7 cellular contexts compared by ENCODE assay signal in genomic region chr11:504994-505344, GRCh38. TPM values are rescaled to one million over a fixed set of nuclear protein-coding genes. Genes with fewer than 3 reads are reported as not detected.
DNase-seq lines count a peak whose midpoint lies in the region; TF ChIP-seq lines count a peak whose summit lies in the region.
"Had no signal": no experiment of that assay in that cellular context is flagged by ENCODE, and none has a peak within 500 bp of the region (broad histone marks: within the 10 kb centered on the region; RNA-seq: fewer than 3 reads in every experiment).

No MANE protein-coding gene starts in this region.

- no peak for DNase-seq in activated CD4-positive, alpha-beta T cell treated with anti-CD3 and anti-CD28 coated beads, Interleukin-2, amount 10 ng/mL, durations not matched to agents 7 days and 5 days
- no peak for DNase-seq in activated CD4-positive, alpha-beta T cell treated with anti-CD3 and anti-CD28 coated beads, Interleukin-2, amount 50 U/mL, for 4 hours
- DNase-seq in endothelial cell (ENCODE audit: low spot score) (no peak), substantia nigra (lab: John Stamatoyannopoulos, UW) (no peak), HEK293T (ENCODE audit: extremely low spot score) (no peak), dedifferentiated amniotic fluid mesenchymal stem cell (ENCODE audit: extremely low spot score) (no peak)

- CTCF ChIA-PET in activated CD4-positive, alpha-beta T cell treated with anti-CD3 and anti-CD28 coated beads, Interleukin-2, amount 10 ng/mL, durations not matched to agents 7 days and 5 days (lab: Charles Lee): interaction anchor here (6.5 kb wide), 1 partner anchor 13 kb away, joined by 64 read pairs; no protein-coding TSS in a partner anchor
- CTCF ChIA-PET in HEK293T (lab: Yijun Ruan, JAX): interaction anchor here (1.1 kb wide), 1 partner anchor 57 kb away, joined by 3 read pairs; no protein-coding TSS in a partner anchor

- peak overlapping the region; percentile 100 for H3K27ac ChIP-seq in substantia nigra (ENCODE audit: low read depth, low read length, poor library complexity, severe bottlenecking)
- H3K27ac ChIP-seq: SJSA1 had no signal

- H3K4me1 Mint-ChIP-seq in activated CD4-positive, alpha-beta T cell treated with anti-CD3 and anti-CD28 coated beads, Interleukin-2, amount 10 ng/mL, durations not matched to agents 7 days and 5 days: peaks cover 29% of the 10 kb centered on the region
- peaks cover 14% of the 10 kb centered on the region for H3K4me1 Mint-ChIP-seq in endothelial cell (ENCODE audit: unreplicated experiment)

- H3K36me3 Mint-ChIP-seq in activated CD4-positive, alpha-beta T cell treated with anti-CD3 and anti-CD28 coated beads, Interleukin-2, amount 10 ng/mL, durations not matched to agents 7 days and 5 days (ENCODE audit: low read depth): peaks cover 14% of the 10 kb centered on the region
- H3K36me3 Mint-ChIP-seq in endothelial cell (ENCODE audit: low read depth, unreplicated experiment): peaks cover 4% of the 10 kb centered on the region

- H3K27me3 Mint-ChIP-seq in activated CD4-positive, alpha-beta T cell treated with anti-CD3 and anti-CD28 coated beads, Interleukin-2, amount 10 ng/mL, durations not matched to agents 7 days and 5 days: no peaks in the 10 kb centered on the region
- peaks cover 9% of the 10 kb centered on the region for H3K27me3 Mint-ChIP-seq in endothelial cell (ENCODE audit: unreplicated experiment)

- TF ChIP-seq CTCF in endothelial cell (IDR thresholded peaks at IDR 0.05; ENCODE audit: unreplicated experiment): no peak

- H3K27ac Mint-ChIP-seq in activated CD4-positive, alpha-beta T cell treated with anti-CD3 and anti-CD28 coated beads, Interleukin-2, amount 10 ng/mL, durations not matched to agents 7 days and 5 days: peak overlapping the region; percentile 98
- H3K27ac Mint-ChIP-seq in endothelial cell (ENCODE audit: unreplicated experiment): no peak overlapping the region

- POLR2A ChIA-PET in activated CD4-positive, alpha-beta T cell treated with anti-CD3 and anti-CD28 coated beads, Interleukin-2, amount 10 ng/mL, durations not matched to agents 7 days and 5 days (lab: Charles Lee): no interaction called here
- POLR2A ChIA-PET in HEK293T (lab: Yijun Ruan, JAX): interaction anchor here (2.1 kb wide), 1 partner anchor 11 kb away, joined by 12 read pairs; no protein-coding TSS in a partner anchor

- peak overlapping the region; percentile 95 for H3K4me3 Mint-ChIP-seq in activated CD4-positive, alpha-beta T cell treated with anti-CD3 and anti-CD28 coated beads, Interleukin-2, amount 10 ng/mL, durations not matched to agents 7 days and 5 days
- peak overlapping the region; percentile 70 for H3K4me3 Mint-ChIP-seq in endothelial cell (ENCODE audit: unreplicated experiment)

- no peaks in the 10 kb centered on the region for H3K9me3 Mint-ChIP-seq in activated CD4-positive, alpha-beta T cell treated with anti-CD3 and anti-CD28 coated beads, Interleukin-2, amount 10 ng/mL, durations not matched to agents 7 days and 5 days
- H3K9me3 Mint-ChIP-seq in endothelial cell (ENCODE audit: unreplicated experiment): no peaks in the 10 kb centered on the region

TF ChIP-seq in HEK293T, 16 proteins besides CTCF, POLR2A, EP300 and RAD21:
- no peak for TF ChIP-seq LEF1 (IDR thresholded peaks at IDR 0.05; ENCODE audit: borderline replicate concordance)
- TF ChIP-seq FOXA1 (IDR thresholded peaks at IDR 0.05): no peak
- TF ChIP-seq L3MBTL2 (conservative IDR thresholded peaks at IDR 0.05): no peak
- no peak for TF ChIP-seq SP1 (IDR thresholded peaks at IDR 0.05)
- TF ChIP-seq ELF4 (IDR thresholded peaks at IDR 0.05): no peak
- TF ChIP-seq ARNT (IDR thresholded peaks at IDR 0.05): no peak
- TF ChIP-seq TARDBP (IDR thresholded peaks at IDR 0.05): no peak
- TF ChIP-seq FOXM1 (IDR thresholded peaks at IDR 0.05; ENCODE audit: borderline replicate concordance): no peak
- no peak for TF ChIP-seq BHLHE40 (IDR thresholded peaks at IDR 0.05; ENCODE audit: borderline replicate concordance)
- TF ChIP-seq CTBP1 (IDR thresholded peaks at IDR 0.05; ENCODE audit: borderline replicate concordance): no peak

RNA-seq across cellular contexts. Expression of gene RNH1, which starts 2.1 kb away (rescaled TPM):
- total RNA-seq in activated CD4-positive, alpha-beta T cell treated with anti-CD3 and anti-CD28 coated beads, Interleukin-2, amount 10 ng/mL, durations not matched to agents 7 days and 5 days: 10 to 100 TPM; 90.6 to 99.5 TPM
- 61.1 TPM for total RNA-seq in endothelial cell (ENCODE audit: unreplicated experiment)

RNA-seq across cellular contexts. Expression of gene HRAS, which starts 30.4 kb away (rescaled TPM):
- total RNA-seq in activated CD4-positive, alpha-beta T cell treated with anti-CD3 and anti-CD28 coated beads, Interleukin-2, amount 10 ng/mL, durations not matched to agents 7 days and 5 days: 10 to 100 TPM; 51.7 to 63.5 TPM
- 92.4 TPM for total RNA-seq in endothelial cell (ENCODE audit: unreplicated experiment)

RNA-seq across cellular contexts. Expression of gene LRRC56, which starts 32.4 kb away (rescaled TPM):
- total RNA-seq in activated CD4-positive, alpha-beta T cell treated with anti-CD3 and anti-CD28 coated beads, Interleukin-2, amount 10 ng/mL, durations not matched to agents 7 days and 5 days: 1 to 10 TPM; 2.0 to 2.1 TPM
- total RNA-seq in endothelial cell (ENCODE audit: unreplicated experiment): 2.6 TPM

RNA-seq across cellular contexts. Expression of gene PTDSS2, which starts 54.9 kb away (rescaled TPM):
- 10 to 100 TPM; 22.7 to 25.2 TPM for total RNA-seq in activated CD4-positive, alpha-beta T cell treated with anti-CD3 and anti-CD28 coated beads, Interleukin-2, amount 10 ng/mL, durations not matched to agents 7 days and 5 days
- 46.4 TPM for total RNA-seq in endothelial cell (ENCODE audit: unreplicated experiment)

RNA-seq across cellular contexts. Expression of gene LMNTD2, which starts 55.6 kb away (rescaled TPM):
- total RNA-seq in activated CD4-positive, alpha-beta T cell treated with anti-CD3 and anti-CD28 coated beads, Interleukin-2, amount 10 ng/mL, durations not matched to agents 7 days and 5 days: 1 to 10 TPM; 3.4 to 4.8 TPM
- 4.2 TPM for total RNA-seq in endothelial cell (ENCODE audit: unreplicated experiment)
